Comparison of ENCODE assay signal across 20 cellular contexts in genomic region chr13:106184778-106185177, GRCh38.
"Had no signal": no experiment of that assay in that cellular context is flagged by ENCODE, and none has a peak within 500 bp of the region (broad histone marks: within the 10 kb centered on the region; RNA-seq: fewer than 3 reads in every experiment).

No MANE protein-coding gene starts in this region.

- H3K4me1 ChIP-seq: heart left ventricle, parathyroid adenoma, spleen, tibial nerve had no signal

- FAIRE-seq: endothelial cell of umbilical vein, islet of Langerhans had no signal

- H3K27ac ChIP-seq: colonic mucosa, heart left ventricle, parathyroid adenoma, spleen, tibial nerve had no signal

- H3K36me3 ChIP-seq: colonic mucosa, heart left ventricle, spleen, tibial nerve had no signal

- H2AFZ ChIP-seq: parathyroid adenoma had no signal

- H3K79me2 ChIP-seq: parathyroid adenoma had no signal

- ATAC-seq: heart left ventricle; naive thymus-derived CD4-positive, alpha-beta T cell; sciatic nerve; stimulated activated memory B cell treated with anti-CD40 and anti-IgM and Interleukin-4, amounts not matched to agents 10 μg/mL and 1 μg/mL and 100 μg/mL, for 72 hours had no signal

- H3K27me3 ChIP-seq: colonic mucosa, heart left ventricle, spleen, tibial nerve had no signal

- H3K9me3 ChIP-seq: colonic mucosa had no signal

- DNase-seq: colonic mucosa; dermis blood vessel endothelial cell; endodermal cell; erythroblast; foreskin melanocyte; heart left ventricle; hippocampal formation; kidney glomerular epithelial cell; naive thymus-derived CD4-positive, alpha-beta T cell; nephron progenitor cell; spleen; stimulated activated CD4-positive, alpha-beta T cell treated with anti-CD3 and anti-CD28 coated beads, Interleukin-15, amount 100 ng/mL, for 24 hours; stimulated activated CD4-positive, alpha-beta T cell treated with anti-CD3 and anti-CD28 coated beads, Interleukin-1b, Interleukin-23, amount 100 ng/mL, for 48 hours; stimulated activated CD4-positive, alpha-beta T cell treated with anti-CD3 and anti-CD28 coated beads, Interleukin-4, amount 100 ng/mL, for 24 hours had no signal

- H3K4me3 ChIP-seq: colonic mucosa, heart left ventricle, spleen, tibial nerve had no signal
